ENCODE assay signal across 41 cellular contexts in the genomic region with DNA sequence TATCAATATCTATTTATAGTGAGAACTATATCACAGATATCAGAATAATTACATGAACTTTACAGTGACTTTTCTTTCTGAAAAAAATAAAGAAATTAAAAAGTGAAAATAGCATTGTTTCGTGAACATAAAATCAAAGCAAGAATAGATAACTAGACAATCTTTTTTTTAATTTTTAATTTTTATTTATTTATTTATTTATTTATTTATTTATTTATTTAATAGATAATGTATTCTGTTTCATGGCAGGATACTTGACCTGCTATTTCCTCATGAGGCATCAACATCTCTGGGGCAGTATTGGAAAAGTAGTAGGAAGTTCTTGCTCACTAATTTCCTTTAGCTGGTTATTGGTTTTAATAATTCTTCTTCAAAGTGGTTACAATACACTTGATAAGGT. TPM values are rescaled to one million over a fixed set of nuclear protein-coding genes. Genes with fewer than 3 reads are reported as not detected.
"Had no signal": no experiment of that assay in that cellular context is flagged by ENCODE, and none has a peak within 500 bp of the region (broad histone marks: within the 10 kb centered on the region; RNA-seq: fewer than 3 reads in every experiment).

No MANE protein-coding gene starts in this region.

- DNase-seq: activated CD4-positive, alpha-beta memory T cell treated with anti-CD3 and anti-CD28 coated beads for 36 hours; activated CD4-positive, alpha-beta T cell treated with anti-CD3 and anti-CD28 coated beads for 1 hour; activated CD4-positive, alpha-beta T cell treated with anti-CD3 and anti-CD28 coated beads for 36 hours; activated CD4-positive, alpha-beta T cell treated with anti-CD3 and anti-CD28 coated beads for 48 hours; activated CD4-positive, alpha-beta T cell treated with anti-CD3 and anti-CD28 coated beads, Interleukin-2, amount 50 U/mL, for 1 hour; activated CD4-positive, alpha-beta T cell treated with anti-CD3 and anti-CD28 coated beads, Interleukin-2, amount 50 U/mL, for 4 hours; activated CD4-positive, CD25-positive, alpha-beta regulatory T cell; activated CD8-positive, alpha-beta memory T cell treated with anti-CD3 and anti-CD28 coated beads, Interleukin-2, amount 50 U/mL, for 4 hours; activated CD8-positive, alpha-beta T cell treated with anti-CD3 and anti-CD28 coated beads for 36 hours; activated effector memory CD4-positive, alpha-beta T cell treated with anti-CD3 and anti-CD28 coated beads, Interleukin-2, amount 50 U/mL, for 16 hours; activated naive CD4-positive, alpha-beta T cell treated with anti-CD3 and anti-CD28 coated beads, Interleukin-2, amount 10 ng/mL, durations not matched to agents 7 days and 5 days; activated naive CD4-positive, alpha-beta T cell treated with Interleukin-2 at 50 U/mL for 16 hours; activated naive CD8-positive, alpha-beta T cell treated with anti-CD3 and anti-CD28 coated beads, Interleukin-2, amount 10 ng/mL, durations not matched to agents 7 days and 5 days; activated naive CD8-positive, alpha-beta T cell treated with anti-CD3 and anti-CD28 coated beads, Interleukin-2, amount 50 U/mL, for 24 hours; activated T-cell treated with anti-CD3 and anti-CD28 coated beads for 4 hours; activated T-cell treated with anti-CD3 and anti-CD28 coated beads, Interleukin-2, amount 50 U/mL, for 1 hour; activated T-cell treated with anti-CD3 and anti-CD28 coated beads, Interleukin-2, amount 50 U/mL, for 4 hours; activated T-cell treated with anti-CD3 and anti-CD28 coated beads, Interleukin-2, amount 50 U/mL, for 72 hours; amygdala; anterior cingulate cortex; caudate nucleus; cerebellar nuclear complex; T-helper 1 cell; T-helper 2 cell; T-helper 9 cell had no signal

- ATAC-seq: activated CD4-positive, alpha-beta T cell treated with anti-CD3 and anti-CD28 coated beads for 36 hours; activated CD4-positive, CD25-positive, alpha-beta regulatory T cell treated with anti-CD3 and anti-CD28 coated beads, Interleukin-2, amount 50 U/mL, for 24 hours; activated CD8-positive, alpha-beta T cell treated with anti-CD3 and anti-CD28 coated beads for 36 hours; activated naive CD8-positive, alpha-beta T cell treated with anti-CD3 and anti-CD28 coated beads, Interleukin-2, amount 50 U/mL, for 24 hours; activated T-cell treated with anti-CD3 and anti-CD28 coated beads, Interleukin-2, amount 50 U/mL, for 4 hours; activated T-cell treated with anti-CD3 and anti-CD28 coated beads, Interleukin-2, amount 50 U/mL, for 72 hours; activated T-helper 17 cell treated with anti-CD3 and anti-CD28 coated beads, Interleukin-2, amount 50 U/mL, for 72 hours had no signal

- H3K4me1 Mint-ChIP-seq: activated CD4-positive, alpha-beta T cell treated with anti-CD3 and anti-CD28 coated beads for 36 hours; activated naive CD4-positive, alpha-beta T cell treated with anti-CD3 and anti-CD28 coated beads, Interleukin-2, amount 10 ng/mL, durations not matched to agents 7 days and 5 days; activated naive CD4-positive, alpha-beta T cell treated with anti-CD3 and anti-CD28 coated beads, Interleukin-2, amount 50 U/mL, for 24 hours; activated naive CD8-positive, alpha-beta T cell treated with anti-CD3 and anti-CD28 coated beads, Interleukin-2, amount 10 ng/mL, durations not matched to agents 7 days and 5 days; activated naive CD8-positive, alpha-beta T cell treated with anti-CD3 and anti-CD28 coated beads, Interleukin-2, amount 50 U/mL, for 24 hours; activated T-helper 17 cell treated with anti-CD3 and anti-CD28 coated beads, Interleukin-2, amount 50 U/mL, for 72 hours; brain; central memory CD8-positive, alpha-beta T cell had no signal

- H3K4me3 ChIP-seq: ascending aorta, cardiac muscle cell had no signal

- H3K27me3 ChIP-seq: ascending aorta, cardiac muscle cell had no signal

- H3K27ac ChIP-seq: ascending aorta, cardiac muscle cell, VCaP had no signal

- H3K36me3 ChIP-seq: ascending aorta, cardiac muscle cell had no signal

- H3K27me3 Mint-ChIP-seq: activated CD4-positive, alpha-beta memory T cell treated with anti-CD3 and anti-CD28 coated beads for 36 hours; activated CD4-positive, alpha-beta T cell treated with anti-CD3 and anti-CD28 coated beads for 36 hours; activated CD8-positive, alpha-beta T cell treated with anti-CD3 and anti-CD28 coated beads for 36 hours; activated naive CD4-positive, alpha-beta T cell treated with anti-CD3 and anti-CD28 coated beads, Interleukin-2, amount 10 ng/mL, durations not matched to agents 7 days and 5 days; activated naive CD4-positive, alpha-beta T cell treated with anti-CD3 and anti-CD28 coated beads, Interleukin-2, amount 50 U/mL, for 24 hours; activated naive CD8-positive, alpha-beta T cell; activated naive CD8-positive, alpha-beta T cell treated with anti-CD3 and anti-CD28 coated beads, Interleukin-2, amount 10 ng/mL, durations not matched to agents 7 days and 5 days; activated naive CD8-positive, alpha-beta T cell treated with anti-CD3 and anti-CD28 coated beads, Interleukin-2, amount 50 U/mL, for 24 hours; activated T-helper 17 cell treated with anti-CD3 and anti-CD28 coated beads, Interleukin-2, amount 50 U/mL, for 72 hours; brain; central memory CD8-positive, alpha-beta T cell had no signal

- H3K9me3 ChIP-seq: ascending aorta had no signal

- H3K4me3 Mint-ChIP-seq: activated CD4-positive, alpha-beta memory T cell treated with anti-CD3 and anti-CD28 coated beads for 36 hours; activated CD4-positive, alpha-beta T cell treated with anti-CD3 and anti-CD28 coated beads for 36 hours; activated CD8-positive, alpha-beta T cell treated with anti-CD3 and anti-CD28 coated beads for 36 hours; activated naive CD4-positive, alpha-beta T cell treated with anti-CD3 and anti-CD28 coated beads, Interleukin-2, amount 10 ng/mL, durations not matched to agents 7 days and 5 days; activated naive CD4-positive, alpha-beta T cell treated with anti-CD3 and anti-CD28 coated beads, Interleukin-2, amount 50 U/mL, for 24 hours; activated naive CD8-positive, alpha-beta T cell; activated naive CD8-positive, alpha-beta T cell treated with anti-CD3 and anti-CD28 coated beads, Interleukin-2, amount 10 ng/mL, durations not matched to agents 7 days and 5 days; activated naive CD8-positive, alpha-beta T cell treated with anti-CD3 and anti-CD28 coated beads, Interleukin-2, amount 50 U/mL, for 24 hours; activated T-cell treated with anti-CD3 and anti-CD28 coated beads, Interleukin-2, amount 50 U/mL, for 4 hours; activated T-cell treated with anti-CD3 and anti-CD28 coated beads, Interleukin-2, amount 50 U/mL, for 72 hours; activated T-helper 1 cell treated with anti-CD3 and anti-CD28 coated beads, Interleukin-12 subunit alpha, Interleukin-12 subunit beta, Interleukin-2, Interleukin-4 antibody, amounts not matched to agents 30 ng/mL and 10 ng/mL and 1 ng/mL, durations not matched to agents 14 hours and 24 hours and 36 hours; activated T-helper 17 cell treated with anti-CD3 and anti-CD28 coated beads, Interleukin-2, amount 50 U/mL, for 72 hours; brain; central memory CD8-positive, alpha-beta T cell; T-helper 1 cell treated with Interleukin-12 subunit alpha and Interleukin-12 subunit beta and Interleukin-4 antibody, amounts not matched to agents 30 μg/mL and 1 μg/mL, for 36 hours; T-helper 2 cell treated with Interferon-gamma antibody and Interleukin-4, amounts not matched to agents 5 μg/mL and 100 μg/mL, for 36 hours had no signal

- H3K36me3 Mint-ChIP-seq: activated CD4-positive, alpha-beta memory T cell treated with anti-CD3 and anti-CD28 coated beads for 36 hours; activated naive CD4-positive, alpha-beta T cell treated with anti-CD3 and anti-CD28 coated beads, Interleukin-2, amount 10 ng/mL, durations not matched to agents 7 days and 5 days; activated naive CD4-positive, alpha-beta T cell treated with anti-CD3 and anti-CD28 coated beads, Interleukin-2, amount 50 U/mL, for 24 hours; activated naive CD8-positive, alpha-beta T cell; activated naive CD8-positive, alpha-beta T cell treated with anti-CD3 and anti-CD28 coated beads, Interleukin-2, amount 10 ng/mL, durations not matched to agents 7 days and 5 days; brain had no signal

- H3K9me3 Mint-ChIP-seq: activated CD4-positive, alpha-beta memory T cell treated with anti-CD3 and anti-CD28 coated beads for 36 hours; activated CD8-positive, alpha-beta T cell treated with anti-CD3 and anti-CD28 coated beads for 36 hours; activated naive CD4-positive, alpha-beta T cell treated with anti-CD3 and anti-CD28 coated beads, Interleukin-2, amount 50 U/mL, for 24 hours; activated naive CD8-positive, alpha-beta T cell treated with anti-CD3 and anti-CD28 coated beads, Interleukin-2, amount 10 ng/mL, durations not matched to agents 7 days and 5 days; activated T-helper 1 cell treated with anti-CD3 and anti-CD28 coated beads, Interleukin-12 subunit alpha, Interleukin-12 subunit beta, Interleukin-2, Interleukin-4 antibody, amounts not matched to agents 30 ng/mL and 10 ng/mL and 1 ng/mL, durations not matched to agents 14 hours and 24 hours and 36 hours; T-helper 1 cell treated with Interleukin-12 subunit alpha and Interleukin-12 subunit beta and Interleukin-4 antibody, amounts not matched to agents 30 μg/mL and 1 μg/mL, for 36 hours had no signal

- FAIRE-seq: bronchial epithelial cell, TTC549 had no signal

- H3K27ac Mint-ChIP-seq: activated CD4-positive, alpha-beta memory T cell treated with anti-CD3 and anti-CD28 coated beads for 36 hours; activated CD4-positive, alpha-beta T cell treated with anti-CD3 and anti-CD28 coated beads for 36 hours; activated CD8-positive, alpha-beta T cell treated with anti-CD3 and anti-CD28 coated beads for 36 hours; activated naive CD4-positive, alpha-beta T cell treated with anti-CD3 and anti-CD28 coated beads, Interleukin-2, amount 10 ng/mL, durations not matched to agents 7 days and 5 days; activated naive CD4-positive, alpha-beta T cell treated with anti-CD3 and anti-CD28 coated beads, Interleukin-2, amount 50 U/mL, for 24 hours; activated naive CD8-positive, alpha-beta T cell; activated naive CD8-positive, alpha-beta T cell treated with anti-CD3 and anti-CD28 coated beads, Interleukin-2, amount 10 ng/mL, durations not matched to agents 7 days and 5 days; activated naive CD8-positive, alpha-beta T cell treated with anti-CD3 and anti-CD28 coated beads, Interleukin-2, amount 50 U/mL, for 24 hours; activated T-cell treated with anti-CD3 and anti-CD28 coated beads, Interleukin-2, amount 50 U/mL, for 72 hours; activated T-helper 1 cell treated with anti-CD3 and anti-CD28 coated beads, Interleukin-12 subunit alpha, Interleukin-12 subunit beta, Interleukin-2, Interleukin-4 antibody, amounts not matched to agents 30 ng/mL and 10 ng/mL and 1 ng/mL, durations not matched to agents 14 hours and 24 hours and 36 hours; activated T-helper 17 cell treated with anti-CD3 and anti-CD28 coated beads, Interleukin-2, amount 50 U/mL, for 72 hours; brain; T-helper 1 cell treated with Interleukin-12 subunit alpha and Interleukin-12 subunit beta and Interleukin-4 antibody, amounts not matched to agents 30 μg/mL and 1 μg/mL, for 36 hours; T-helper 2 cell treated with Interferon-gamma antibody and Interleukin-4, amounts not matched to agents 5 μg/mL and 100 μg/mL, for 36 hours had no signal

- H3K4me1 ChIP-seq: ascending aorta had no signal

RNA-seq across cellular contexts. Expression of a gene that starts 33.3 kb away (rescaled TPM):
- total RNA-seq: activated CD4-positive, alpha-beta memory T cell treated with anti-CD3 and anti-CD28 coated beads for 36 hours; activated CD4-positive, alpha-beta T cell treated with anti-CD3 and anti-CD28 coated beads for 36 hours; activated CD8-positive, alpha-beta memory T cell treated with anti-CD3 and anti-CD28 coated beads for 36 hours; activated CD8-positive, alpha-beta T cell treated with anti-CD3 and anti-CD28 coated beads for 36 hours; activated naive CD8-positive, alpha-beta T cell treated with anti-CD3 and anti-CD28 coated beads, Interleukin-2, amount 10 ng/mL, durations not matched to agents 7 days and 5 days; activated T-cell treated with anti-CD3 and anti-CD28 coated beads, Interleukin-2, amount 50 U/mL, for 4 hours; activated T-cell treated with anti-CD3 and anti-CD28 coated beads, Interleukin-2, amount 50 U/mL, for 72 hours; activated T-helper 1 cell treated with anti-CD3 and anti-CD28 coated beads, Interleukin-12 subunit alpha, Interleukin-12 subunit beta, Interleukin-2, Interleukin-4 antibody, amounts not matched to agents 30 ng/mL and 10 ng/mL and 1 ng/mL, durations not matched to agents 14 hours and 24 hours and 36 hours; activated T-helper 17 cell treated with anti-CD3 and anti-CD28 coated beads, Interleukin-2, amount 50 U/mL, for 72 hours; ascending aorta; chondrocyte had no signal
- polyA plus RNA-seq: cardiac muscle cell had no signal
